20 cellular contexts compared by ENCODE assay signal in genomic region chr18:44143054-44143453, GRCh38.
"Had no signal": no experiment of that assay in that cellular context is flagged by ENCODE, and none has a peak within 500 bp of the region (broad histone marks: within the 10 kb centered on the region; RNA-seq: fewer than 3 reads in every experiment).

No MANE protein-coding gene starts in this region.

- H3K4me3 ChIP-seq: esophagus muscularis mucosa, gastrocnemius medialis, left ventricle myocardium inferior, lower lobe of right lung, stomach, thoracic aorta, transverse colon had no signal

- H3K36me3 ChIP-seq: esophagus muscularis mucosa, gastrocnemius medialis, left ventricle myocardium inferior, lower lobe of right lung, neutrophil, stomach, thoracic aorta, transverse colon had no signal

- H3K4me1 ChIP-seq: gastrocnemius medialis, left ventricle myocardium inferior, lower lobe of right lung, stomach, transverse colon had no signal

- H3K27ac Mint-ChIP-seq: dendritic cell treated with granulocyte-macrophage colony-stimulating factor and Interleukin-4, amounts not matched to agents 40 ng/mL and 50 ng/mL, for 4 days; effector memory CD8-positive, alpha-beta T cell; immature natural killer cell; memory B cell; naive thymus-derived CD4-positive, alpha-beta T cell had no signal

- H3K9me3 Mint-ChIP-seq: dendritic cell treated with granulocyte-macrophage colony-stimulating factor and Interleukin-4, amounts not matched to agents 40 ng/mL and 50 ng/mL, for 4 days; effector memory CD8-positive, alpha-beta T cell; memory B cell had no signal

- H3K27me3 Mint-ChIP-seq: dendritic cell treated with granulocyte-macrophage colony-stimulating factor and Interleukin-4, amounts not matched to agents 40 ng/mL and 50 ng/mL, for 4 days; effector memory CD8-positive, alpha-beta T cell; naive thymus-derived CD4-positive, alpha-beta T cell had no signal

- H3K36me3 Mint-ChIP-seq: immature natural killer cell; memory B cell; naive thymus-derived CD4-positive, alpha-beta T cell had no signal

- H3K4me3 Mint-ChIP-seq: dendritic cell treated with granulocyte-macrophage colony-stimulating factor and Interleukin-4, amounts not matched to agents 40 ng/mL and 50 ng/mL, for 4 days; effector memory CD8-positive, alpha-beta T cell; immature natural killer cell; memory B cell; naive thymus-derived CD4-positive, alpha-beta T cell had no signal

- ATAC-seq: effector memory CD8-positive, alpha-beta T cell; gastrocnemius medialis; lower lobe of right lung; naive thymus-derived CD4-positive, alpha-beta T cell; right cardiac atrium had no signal

- H3K27me3 ChIP-seq: esophagus muscularis mucosa, gastrocnemius medialis, neutrophil, stomach, transverse colon had no signal

- H3K9me3 ChIP-seq: gastrocnemius medialis, left ventricle myocardium inferior, lower lobe of right lung, neutrophil, stomach, thoracic aorta, transverse colon had no signal

- H3K27ac ChIP-seq: epithelial cell of prostate, esophagus muscularis mucosa, gastrocnemius medialis, left ventricle myocardium inferior, lower lobe of right lung, neutrophil, stomach, thoracic aorta, transverse colon had no signal

- DNase-seq: cerebellar nuclear complex; effector memory CD8-positive, alpha-beta T cell; gastrocnemius medialis; immature natural killer cell; left ventricle myocardium inferior; lower lobe of right lung; naive thymus-derived CD4-positive, alpha-beta T cell; right cardiac atrium; small intestine; stimulated activated CD4-positive, alpha-beta T cell treated with anti-CD3 and anti-CD28 coated beads, Interleukin-12 subunit alpha, Interleukin-12 subunit beta, amount 100 ng/mL, for 4 hours; stimulated activated naive CD4-positive, alpha-beta T cell; stomach; substantia nigra; transverse colon had no signal

- H3K4me1 Mint-ChIP-seq: immature natural killer cell; memory B cell; naive thymus-derived CD4-positive, alpha-beta T cell had no signal
